ENCODE assay signal across 9 cellular contexts in genomic region chr17:68775969-68776368, GRCh38.
"Had no signal": no experiment of that assay in that cellular context is flagged by ENCODE, and none has a peak within 500 bp of the region (broad histone marks: within the 10 kb centered on the region; RNA-seq: fewer than 3 reads in every experiment).

No MANE protein-coding gene starts in this region.

- H3K9me3 Mint-ChIP-seq: activated naive CD4-positive, alpha-beta T cell treated with anti-CD3 and anti-CD28 coated beads for 36 hours; activated T-helper 1 cell treated with anti-CD3 and anti-CD28 coated beads, Interleukin-12 subunit alpha, Interleukin-12 subunit beta, Interleukin-2, Interleukin-4 antibody, amounts not matched to agents 30 ng/mL and 10 ng/mL and 1 ng/mL, durations not matched to agents 14 hours and 24 hours and 36 hours; immature natural killer cell; nephron progenitor cell had no signal

- H3K4me3 ChIP-seq: upper lobe of left lung had no signal

- H3K27ac Mint-ChIP-seq: activated naive CD4-positive, alpha-beta T cell treated with anti-CD3 and anti-CD28 coated beads for 36 hours; activated T-helper 1 cell treated with anti-CD3 and anti-CD28 coated beads, Interleukin-12 subunit alpha, Interleukin-12 subunit beta, Interleukin-2, Interleukin-4 antibody, amounts not matched to agents 30 ng/mL and 10 ng/mL and 1 ng/mL, durations not matched to agents 14 hours and 24 hours and 36 hours; immature natural killer cell; nephron progenitor cell had no signal

- H3K4me3 Mint-ChIP-seq: activated naive CD4-positive, alpha-beta T cell treated with anti-CD3 and anti-CD28 coated beads for 36 hours; activated T-helper 1 cell treated with anti-CD3 and anti-CD28 coated beads, Interleukin-12 subunit alpha, Interleukin-12 subunit beta, Interleukin-2, Interleukin-4 antibody, amounts not matched to agents 30 ng/mL and 10 ng/mL and 1 ng/mL, durations not matched to agents 14 hours and 24 hours and 36 hours; immature natural killer cell; nephron progenitor cell had no signal

- H3K36me3 Mint-ChIP-seq: immature natural killer cell had no signal

- ATAC-seq: left colon had no signal

- H3K9me2 ChIP-seq: SK-N-SH had no signal

- H3K27me3 ChIP-seq: upper lobe of left lung had no signal

- H3K9me3 ChIP-seq: SK-N-SH, upper lobe of left lung had no signal

- H3K36me3 ChIP-seq: upper lobe of left lung had no signal

- H3K9ac ChIP-seq: SK-N-SH had no signal

- DNase-seq: activated CD4-positive, alpha-beta T cell treated with anti-CD3 and anti-CD28 coated beads for 4 hours; activated naive CD4-positive, alpha-beta T cell treated with anti-CD3 and anti-CD28 coated beads for 36 hours; immature natural killer cell; left colon; nephron progenitor cell; SK-N-SH; T-helper 1 cell; upper lobe of left lung had no signal
